ENCODE assay signal across 1 cellular context in genomic region chr20:396252-396618, GRCh38.
TF ChIP-seq lines count a peak whose summit lies in the region.

No MANE protein-coding gene starts in this region.

TF ChIP-seq in HepG2, 621 proteins besides CTCF, POLR2A, EP300 and RAD21 (continued from another document and continues in another):
- TF ChIP-seq ZNF280D (CRISPR knock-in tag; IDR thresholded peaks at IDR 0.05) (no peak), CCDC6 (CRISPR knock-in tag; IDR thresholded peaks at IDR 0.05) (no peak), ZNF577 (CRISPR knock-in tag; IDR thresholded peaks at IDR 0.05; ENCODE audit: borderline replicate concordance, low read depth) (no peak), ZNF430 (CRISPR knock-in tag; IDR thresholded peaks at IDR 0.05) (no peak; the same call in 1 of the 2 replicates), PRDM10 (CRISPR knock-in tag; IDR thresholded peaks at IDR 0.05; ENCODE audit: low read depth) (no peak), JDP2 (CRISPR knock-in tag; IDR thresholded peaks at IDR 0.05; ENCODE audit: borderline replicate concordance) (no peak), ZNF724P (CRISPR knock-in tag; IDR thresholded peaks at IDR 0.05; ENCODE audit: borderline replicate concordance) (no peak), ZNF572 (CRISPR knock-in tag; IDR thresholded peaks at IDR 0.05) (no peak), ZNF660 (CRISPR knock-in tag; IDR thresholded peaks at IDR 0.05; ENCODE audit: borderline replicate concordance, low read depth) (no peak), ZNF264 (CRISPR knock-in tag; IDR thresholded peaks at IDR 0.05) (no peak), NFE2L1 (CRISPR knock-in tag; IDR thresholded peaks at IDR 0.05; ENCODE audit: borderline replicate concordance) (0 out of 2 replicates have a peak, but pooled peaks have one; percentile 18), TGIF2 (CRISPR knock-in tag; IDR thresholded peaks at IDR 0.05) (no peak), GTF2F1 (IDR thresholded peaks at IDR 0.05; ENCODE audit: low read length) (no peak), RXRB (CRISPR knock-in tag; IDR thresholded peaks at IDR 0.05; ENCODE audit: borderline replicate concordance) (no peak), MED1 (CRISPR knock-in tag; IDR thresholded peaks at IDR 0.05) (no peak), ZBTB34 (CRISPR knock-in tag; IDR thresholded peaks at IDR 0.05) (no peak), HOXA9 (CRISPR knock-in tag; IDR thresholded peaks at IDR 0.05; ENCODE audit: borderline replicate concordance) (no peak), ZMYM3 (CRISPR knock-in tag; IDR thresholded peaks at IDR 0.05) (no peak), ISX (CRISPR knock-in tag; conservative IDR thresholded peaks at IDR 0.05) (no peak), YEATS2 (CRISPR knock-in tag; IDR thresholded peaks at IDR 0.05; ENCODE audit: borderline replicate concordance) (no peak), MAFG (CRISPR knock-in tag; IDR thresholded peaks at IDR 0.05) (no peak), TFDP1 (CRISPR knock-in tag; IDR thresholded peaks at IDR 0.05; ENCODE audit: borderline replicate concordance) (no peak), BRCA1 (CRISPR knock-in tag; IDR thresholded peaks at IDR 0.05) (no peak), ZNF709 (CRISPR knock-in tag; IDR thresholded peaks at IDR 0.05) (peak; percentile 85), ATF2 (CRISPR knock-in tag; IDR thresholded peaks at IDR 0.05) (no peak), ZFP37 (CRISPR knock-in tag; IDR thresholded peaks at IDR 0.05; ENCODE audit: borderline replicate concordance) (no peak), RFX5 (IDR thresholded peaks at IDR 0.05; ENCODE audit: low read depth, low read length) (no peak), ZSCAN29 (CRISPR knock-in tag; conservative IDR thresholded peaks at IDR 0.05) (no peak), SRF (IDR thresholded peaks at IDR 0.05; ENCODE audit: low read depth, low read length) (no peak), ZFYVE20 (CRISPR knock-in tag; IDR thresholded peaks at IDR 0.05; ENCODE audit: borderline replicate concordance, low read depth) (no peak), RELA (CRISPR knock-in tag; IDR thresholded peaks at IDR 0.05) (no peak), ZBTB7B (CRISPR knock-in tag; IDR thresholded peaks at IDR 0.05) (no peak), ZNF337 (CRISPR knock-in tag; IDR thresholded peaks at IDR 0.05; ENCODE audit: borderline replicate concordance, low read depth) (no peak), ZNF317 (CRISPR knock-in tag; IDR thresholded peaks at IDR 0.05) (no peak), MAX (IDR thresholded peaks at IDR 0.05) (no peak), ZFX (CRISPR knock-in tag; IDR thresholded peaks at IDR 0.05; ENCODE audit: low read depth) (no peak), ZNF800 (CRISPR knock-in tag; IDR thresholded peaks at IDR 0.05) (no peak), ZNF597 (CRISPR knock-in tag; IDR thresholded peaks at IDR 0.05) (no peak), MXD3 (CRISPR knock-in tag; IDR thresholded peaks at IDR 0.05) (peak; percentile 24; the same call in 1 of the 2 replicates), ZNF460 (CRISPR knock-in tag; IDR thresholded peaks at IDR 0.05; ENCODE audit: borderline replicate concordance) (no peak), FOXP4 (CRISPR knock-in tag; IDR thresholded peaks at IDR 0.05) (no peak), MTF2 (CRISPR knock-in tag; IDR thresholded peaks at IDR 0.05; ENCODE audit: borderline replicate concordance) (no peak), ZNF263 (CRISPR knock-in tag; IDR thresholded peaks at IDR 0.05) (no peak)
